ENCODE assay signal across 25 cellular contexts in the genomic region with DNA sequence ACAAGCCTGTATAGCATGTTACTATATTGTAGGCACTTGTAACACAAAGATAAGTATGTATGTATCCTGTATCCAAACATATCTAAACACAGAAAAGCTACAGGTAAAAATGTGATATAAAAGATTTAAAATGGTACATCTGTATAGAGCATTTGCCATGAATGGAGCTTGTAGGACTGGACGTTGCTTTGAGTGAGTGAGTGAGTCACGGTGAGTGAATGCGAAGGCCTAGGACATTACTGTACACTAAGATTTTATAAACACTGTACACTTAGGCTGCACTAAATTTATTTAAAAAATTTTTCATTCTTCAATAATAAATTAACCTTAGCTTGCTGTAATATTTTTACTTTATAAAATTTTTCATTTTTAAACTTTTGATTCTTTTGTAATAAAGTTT.
"Had no signal": no experiment of that assay in that cellular context is flagged by ENCODE, and none has a peak within 500 bp of the region (broad histone marks: within the 10 kb centered on the region; RNA-seq: fewer than 3 reads in every experiment).

No MANE protein-coding gene starts in this region.

- H3K9me3 Mint-ChIP-seq: activated CD4-positive, alpha-beta T cell treated with anti-CD3 and anti-CD28 coated beads, Interleukin-2, amount 10 ng/mL, durations not matched to agents 24 days and 14 days; activated naive CD4-positive, alpha-beta T cell treated with anti-CD3 and anti-CD28 coated beads, Interleukin-2, amount 50 U/mL, for 24 hours; memory B cell; nephron; stimulated activated naive CD8-positive, alpha-beta T cell treated with anti-CD3 and anti-CD28 coated beads, Interleukin-15, amount 100 ng/mL, for 72 hours had no signal

- ATAC-seq: activated CD4-positive, CD25-positive, alpha-beta regulatory T cell treated with anti-CD3 and anti-CD28 coated beads, Interleukin-2, amount 50 U/mL, for 24 hours; activated CD8-positive, alpha-beta T cell treated with anti-CD3 and anti-CD28 coated beads, Interleukin-2, amount 10 ng/mL, durations not matched to agents 7 days and 5 days; gastrocnemius medialis; left cardiac atrium; pancreas; psoas muscle; stimulated activated naive CD8-positive, alpha-beta T cell treated with anti-CD3 and anti-CD28 coated beads, Interleukin-15, amount 100 ng/mL, for 72 hours; T-helper 17 cell had no signal

- H3K4me3 Mint-ChIP-seq: activated CD4-positive, alpha-beta T cell treated with anti-CD3 and anti-CD28 coated beads, Interleukin-2, amount 10 ng/mL, durations not matched to agents 24 days and 14 days; activated CD8-positive, alpha-beta T cell treated with anti-CD3 and anti-CD28 coated beads, Interleukin-2, amount 10 ng/mL, durations not matched to agents 7 days and 5 days; activated naive CD4-positive, alpha-beta T cell treated with anti-CD3 and anti-CD28 coated beads, Interleukin-2, amount 50 U/mL, for 24 hours; memory B cell; nephron; stimulated activated naive CD8-positive, alpha-beta T cell treated with anti-CD3 and anti-CD28 coated beads, Interleukin-15, amount 100 ng/mL, for 72 hours; T-helper 17 cell had no signal

- H3K4me1 ChIP-seq: breast epithelium, pancreas, right atrium auricular region, tibial artery had no signal

- H3K27ac Mint-ChIP-seq: activated CD4-positive, alpha-beta T cell treated with anti-CD3 and anti-CD28 coated beads, Interleukin-2, amount 10 ng/mL, durations not matched to agents 24 days and 14 days; activated CD8-positive, alpha-beta T cell treated with anti-CD3 and anti-CD28 coated beads, Interleukin-2, amount 10 ng/mL, durations not matched to agents 7 days and 5 days; activated naive CD4-positive, alpha-beta T cell treated with anti-CD3 and anti-CD28 coated beads, Interleukin-2, amount 50 U/mL, for 24 hours; memory B cell; nephron; stimulated activated naive CD8-positive, alpha-beta T cell treated with anti-CD3 and anti-CD28 coated beads, Interleukin-15, amount 100 ng/mL, for 72 hours; T-helper 17 cell had no signal

- H3K27me3 Mint-ChIP-seq: activated CD4-positive, alpha-beta T cell treated with anti-CD3 and anti-CD28 coated beads, Interleukin-2, amount 10 ng/mL, durations not matched to agents 24 days and 14 days; activated naive CD4-positive, alpha-beta T cell treated with anti-CD3 and anti-CD28 coated beads, Interleukin-2, amount 50 U/mL, for 24 hours; memory B cell; stimulated activated naive CD8-positive, alpha-beta T cell treated with anti-CD3 and anti-CD28 coated beads, Interleukin-15, amount 100 ng/mL, for 72 hours; T-helper 17 cell had no signal

- H3K36me3 ChIP-seq: breast epithelium, gastrocnemius medialis, neutrophil, pancreas, right atrium auricular region, tibial artery had no signal

- H3K36me3 Mint-ChIP-seq: activated naive CD4-positive, alpha-beta T cell treated with anti-CD3 and anti-CD28 coated beads, Interleukin-2, amount 50 U/mL, for 24 hours; memory B cell had no signal

- H3K27me3 ChIP-seq: breast epithelium, gastrocnemius medialis, neutrophil, pancreas, right atrium auricular region, tibial artery had no signal

- H3K4me3 ChIP-seq: breast epithelium, gastrocnemius medialis, pancreas, psoas muscle, right atrium auricular region, tibial artery had no signal

- H3K27ac ChIP-seq: breast epithelium, gastrocnemius medialis, neutrophil, pancreas, psoas muscle, right atrium auricular region, tibial artery had no signal

- FAIRE-seq: pancreas, urothelium cell line had no signal

- DNase-seq: activated CD4-positive, alpha-beta T cell treated with anti-CD3 and anti-CD28 coated beads, Interleukin-2, amount 10 ng/mL, durations not matched to agents 24 days and 14 days; activated CD8-positive, alpha-beta T cell treated with anti-CD3 and anti-CD28 coated beads, Interleukin-2, amount 10 ng/mL, durations not matched to agents 7 days and 5 days; activated gamma-delta T cell treated with Interleukin-2 at 50 U/mL for 16 hours; activated T-cell treated with anti-CD3 and anti-CD28 coated beads, Interleukin-2, amount 50 U/mL, for 1 hour; aorta; effector CD4-positive, alpha-beta T cell; gastrocnemius medialis; hippocampal formation; islet precursor cell; left cardiac atrium; pancreas; psoas muscle; stimulated activated CD4-positive, alpha-beta T cell treated with anti-CD3 and anti-CD28 coated beads, Interleukin-12 subunit alpha, Interleukin-12 subunit beta, amount 100 ng/mL, for 4 hours; stimulated activated CD4-positive, alpha-beta T cell treated with anti-CD3 and anti-CD28 coated beads, Interleukin-4, amount 100 ng/mL, for 4 hours; stimulated activated naive CD8-positive, alpha-beta T cell treated with anti-CD3 and anti-CD28 coated beads, Interleukin-15, amount 100 ng/mL, for 72 hours; T-helper 17 cell; tibial artery had no signal

- H3K4me1 Mint-ChIP-seq: activated CD4-positive, alpha-beta T cell treated with anti-CD3 and anti-CD28 coated beads, Interleukin-2, amount 10 ng/mL, durations not matched to agents 24 days and 14 days; activated naive CD4-positive, alpha-beta T cell treated with anti-CD3 and anti-CD28 coated beads, Interleukin-2, amount 50 U/mL, for 24 hours; memory B cell; nephron; stimulated activated naive CD8-positive, alpha-beta T cell treated with anti-CD3 and anti-CD28 coated beads, Interleukin-15, amount 100 ng/mL, for 72 hours; T-helper 17 cell had no signal

- H3K9me3 ChIP-seq: breast epithelium, gastrocnemius medialis, neutrophil, pancreas, psoas muscle, right atrium auricular region, tibial artery had no signal
